3 cellular contexts compared by ENCODE assay signal in genomic region chrX:46793386-46794143, GRCh38.
TF ChIP-seq lines count a peak whose summit lies in the region.

No MANE protein-coding gene starts in this region.

TF ChIP-seq in SK-N-SH, 30 proteins besides CTCF, POLR2A, EP300 and RAD21:
- TF ChIP-seq TAF1 (IDR thresholded peaks at IDR 0.05; ENCODE audit: borderline replicate concordance, low read depth, low read length) (no peak), PBX3 (IDR thresholded peaks at IDR 0.05) (no peak), MXI1 (IDR thresholded peaks at IDR 0.05; ENCODE audit: low read depth, low read length) (no peak), MEF2A (IDR thresholded peaks at IDR 0.05; ENCODE audit: borderline replicate concordance, low read depth) (no peak), RCOR1 (IDR thresholded peaks at IDR 0.05; ENCODE audit: low read length) (no peak), TEAD4 (IDR thresholded peaks at IDR 0.05; ENCODE audit: borderline replicate concordance, insufficient read depth) (no peak)

TF ChIP-seq in SK-N-SH treated with all-trans-retinoic acid at 6 μM for 48 hours, 23 proteins besides CTCF, POLR2A, EP300 and RAD21:
- no peak for TF ChIP-seq PATZ1 (CRISPR knock-in tag; IDR thresholded peaks at IDR 0.05; ENCODE audit: borderline replicate concordance)
- no peak for TF ChIP-seq OSR1 (CRISPR knock-in tag; IDR thresholded peaks at IDR 0.05)
- no peak for TF ChIP-seq RARB (CRISPR knock-in tag; IDR thresholded peaks at IDR 0.05)
- no peak for TF ChIP-seq CREB5 (CRISPR knock-in tag; IDR thresholded peaks at IDR 0.05; ENCODE audit: low read depth)
- TF ChIP-seq ZNF70 (CRISPR knock-in tag; IDR thresholded peaks at IDR 0.05) = no peak
- TF ChIP-seq POU6F1 (CRISPR knock-in tag; IDR thresholded peaks at IDR 0.05; ENCODE audit: borderline replicate concordance, low read depth) = no peak
- TF ChIP-seq CSDC2 (CRISPR knock-in tag; IDR thresholded peaks at IDR 0.05) = no peak
- TF ChIP-seq ESRRG (CRISPR knock-in tag; IDR thresholded peaks at IDR 0.05) = no peak

TF ChIP-seq in GM12878, 131 proteins besides CTCF, POLR2A, EP300 and RAD21:
- TF ChIP-seq SKIL (IDR thresholded peaks at IDR 0.05; ENCODE audit: low read depth, poor library complexity, severe bottlenecking) (no peak), IKZF2 (IDR thresholded peaks at IDR 0.05) (no peak), BCL3 (IDR thresholded peaks at IDR 0.05; ENCODE audit: borderline replicate concordance, insufficient read depth, low read depth, low read length, poor library complexity, severe bottlenecking) (no peak), NR2C2 (IDR thresholded peaks at IDR 0.05; ENCODE audit: borderline replicate concordance, control insufficient read depth, insufficient read length, low read depth) (no peak), TAF1 (IDR thresholded peaks at IDR 0.05; ENCODE audit: borderline replicate concordance, low read depth, low read length) (no peak)
